9 cellular contexts compared by ENCODE assay signal in the genomic region with DNA sequence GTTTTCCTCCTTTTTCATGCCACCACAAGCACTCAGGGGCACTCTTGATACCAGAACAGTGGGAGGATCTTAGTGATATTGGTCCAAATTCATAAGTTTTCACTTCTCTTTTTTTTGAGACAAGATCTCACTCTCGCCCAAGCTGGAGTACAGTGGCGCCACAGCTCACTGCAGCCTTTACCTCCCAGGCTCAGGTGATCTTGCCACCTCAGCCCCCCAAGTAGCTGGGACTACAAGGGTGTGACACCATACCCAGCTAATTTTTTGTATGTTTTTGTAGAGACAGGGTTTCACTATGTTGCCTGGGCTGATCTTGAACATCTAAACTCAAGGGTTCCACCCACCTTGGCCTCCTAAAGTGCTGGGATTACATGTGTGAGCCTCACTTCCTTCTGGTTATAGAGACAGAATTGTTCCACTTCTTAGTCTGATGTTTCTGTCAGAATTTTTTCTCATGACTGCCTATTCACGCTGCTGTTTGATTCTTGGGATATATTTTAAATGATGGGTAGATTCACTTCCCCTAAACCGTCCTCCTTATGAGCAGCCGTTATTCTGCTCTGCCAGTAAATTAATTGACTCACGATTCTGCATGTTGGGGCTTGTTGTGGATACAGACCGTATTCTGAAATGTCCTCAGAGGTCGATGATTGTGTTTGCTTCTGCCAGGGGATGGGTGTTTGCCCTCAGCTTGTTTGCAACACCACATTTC. TPM values are rescaled to one million over a fixed set of nuclear protein-coding genes. Genes with fewer than 3 reads are reported as not detected.
A peak's percentile ranks its signal among the peaks of the same experiment; 100 is the strongest.
DNase-seq lines count a peak whose midpoint lies in the region; ATAC-seq, FAIRE-seq and TF ChIP-seq lines count a peak whose summit lies in the region.
"Had no signal": no experiment of that assay in that cellular context is flagged by ENCODE, and none has a peak within 500 bp of the region (broad histone marks: within the 10 kb centered on the region; RNA-seq: fewer than 3 reads in every experiment).

No MANE protein-coding gene starts in this region.

- peaks cover 9% of the 10 kb centered on the region for H3K36me3 ChIP-seq in bronchial epithelial cell (ENCODE audit: control insufficient read depth, insufficient read depth, low read length)
- H3K36me3 ChIP-seq in SK-N-SH (replicated peaks in 1 of 2; ENCODE audit: control insufficient read depth in 1 of 2, insufficient read depth in 2 of 2, low read length in 1 of 2), result peaks cover 39 to 56% of the 10 kb centered on the region in 2 experiments
- peaks cover 0 to 34% of the 10 kb centered on the region in 2 donors for H3K36me3 ChIP-seq in left lung

- no peak overlapping the region for H3K4me2 ChIP-seq in SK-N-SH

- peak; percentile 66 for FAIRE-seq in bronchial epithelial cell (lab: Jason Lieb, UNC)

- peak; percentile 98 for DNase-seq in bronchial epithelial cell (ENCODE audit: low read depth)
- DNase-seq in SK-N-SH, result no peak
- DNase-seq in NCI-H446 treated with DMSO at 0.1 percent for 48 hours (lab: John Stamatoyannopoulos, UW), result no peak
- DNase-seq in stimulated activated naive CD4-positive, alpha-beta T cell treated with Interleukin-2 at 50 U/mL for 16 hours (lab: John Stamatoyannopoulos, UW), result no peak
- no peak for DNase-seq in left lung
- DNase-seq: activated naive CD8-positive, alpha-beta T cell treated with anti-CD3 and anti-CD28 coated beads, Interleukin-2, amount 10 ng/mL, durations not matched to agents 7 days and 5 days had no signal

- H4K20me1 ChIP-seq in SK-N-SH (ENCODE audit: insufficient read depth), result no peaks in the 10 kb centered on the region

- H3K4me3 ChIP-seq in bronchial epithelial cell (ENCODE audit: low read depth, low read length), result no peak overlapping the region
- no peak overlapping the region for H3K4me3 ChIP-seq in SK-N-SH (ENCODE audit: low read depth in 2 of 2, low read length in 1 of 2)
- no peak overlapping the region for H3K4me3 ChIP-seq in left lung

- peaks cover 20% of the 10 kb centered on the region for H3F3A ChIP-seq in SK-N-SH (replicated peaks; ENCODE audit: insufficient read depth)

- no peaks in the 10 kb centered on the region for H3K9me2 ChIP-seq in SK-N-SH

- 90% methylated on average over 8 of the region's 8 CpGs for WGBS in SK-N-SH (ENCODE audit: low lambda C conversion rate)

- POLR2A ChIA-PET in SK-N-SH (lab: Yijun Ruan, JAX), result interaction anchor here (1.1 kb wide), 1 partner anchor 10 kb away, joined by 3 read pairs; no protein-coding TSS in a partner anchor

- H2AFZ ChIP-seq in SK-N-SH (ENCODE audit: low read depth), result no peak overlapping the region

- TF ChIP-seq CTCF in bronchial epithelial cell (IDR thresholded peaks at IDR 0.05; ENCODE audit: insufficient read depth, low read length, severe bottlenecking) (no peak), SK-N-SH (IDR thresholded peaks at IDR 0.05) (no peak), left lung (IDR thresholded peaks at IDR 0.05) (no peak)

- no peak overlapping the region for H3K9ac ChIP-seq in SK-N-SH

- intact Hi-C loops in left lung (cut with DNase I), result no loop called here

- 0 out of 2 replicates have a peak, but pooled peaks cover 7% of the 10 kb centered on the region for H3K79me2 ChIP-seq in SK-N-SH (ENCODE audit: insufficient read depth)

- H3K27ac ChIP-seq in SK-N-SH (ENCODE audit: low read depth in 2 of 2, low read length in 1 of 2), result no peak overlapping the region
- peak overlapping the region in 1 of 2 donors; percentile 65 for H3K27ac ChIP-seq in left lung

- H3K4me1 ChIP-seq in SK-N-SH (ENCODE audit: control insufficient read depth in 1 of 2, insufficient read depth in 2 of 2, low read depth in 1 of 2, low read length in 1 of 2) (peaks cover 0 to 18% of the 10 kb centered on the region in 2 experiments; a peak in 3 of 4 replicates), left lung (peaks cover 0 to 34% of the 10 kb centered on the region in 2 donors)

- no peak for TF ChIP-seq RAD21 in SK-N-SH (IDR thresholded peaks at IDR 0.05; ENCODE audit: low read length)

- H3K27me3 ChIP-seq in bronchial epithelial cell (ENCODE audit: control insufficient read depth, insufficient read depth, low read length), result no peaks in the 10 kb centered on the region
- H3K27me3 ChIP-seq in SK-N-SH (ENCODE audit: insufficient read depth), result no peaks in the 10 kb centered on the region
- no peaks in the 10 kb centered on the region for H3K27me3 ChIP-seq in left lung

- H3K9me3 ChIP-seq in SK-N-SH (no peaks in the 10 kb centered on the region), left lung (no peaks in the 10 kb centered on the region)

- CTCF ChIA-PET in SK-N-SH (lab: Yijun Ruan, JAX), result interaction anchor here (1.0 kb wide), 1 partner anchor 20 kb away, joined by 3 read pairs; no protein-coding TSS in a partner anchor

- ATAC-seq in GM18498 (IDR thresholded peaks at IDR 0.05; ENCODE audit: unreplicated experiment) (peak; percentile 81), GM21529 (IDR thresholded peaks at IDR 0.05; ENCODE audit: unreplicated experiment) (peak; percentile 79), HG03460 (IDR thresholded peaks at IDR 0.05; ENCODE audit: unreplicated experiment) (peak; percentile 77), left lung (no peak)

- TF ChIP-seq EP300 in SK-N-SH (IDR thresholded peaks at IDR 0.05; ENCODE audit: borderline replicate concordance in 1 of 2, low read depth in 1 of 2, low read length in 1 of 2), result no peak

TF ChIP-seq in SK-N-SH, 30 proteins besides CTCF, POLR2A, EP300 and RAD21:
- TF ChIP-seq, protein P1, sequence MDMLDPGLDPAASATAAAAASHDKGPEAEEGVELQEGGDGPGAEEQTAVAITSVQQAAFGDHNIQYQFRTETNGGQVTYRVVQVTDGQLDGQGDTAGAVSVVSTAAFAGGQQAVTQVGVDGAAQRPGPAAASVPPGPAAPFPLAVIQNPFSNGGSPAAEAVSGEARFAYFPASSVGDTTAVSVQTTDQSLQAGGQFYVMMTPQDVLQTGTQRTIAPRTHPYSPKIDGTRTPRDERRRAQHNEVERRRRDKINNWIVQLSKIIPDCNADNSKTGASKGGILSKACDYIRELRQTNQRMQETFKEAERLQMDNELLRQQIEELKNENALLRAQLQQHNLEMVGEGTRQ (IDR thresholded peaks at IDR 0.05; ENCODE audit: borderline replicate concordance, low read depth, low read length), result no peak
- no peak for TF ChIP-seq TCF12 (IDR thresholded peaks at IDR 0.05)
TF ChIP-seq in SK-N-SH: peak in this region for 0.

RNA-seq across cellular contexts. Expression of a gene that starts 30.8 kb away (rescaled TPM):
- total RNA-seq in bronchial epithelial cell (35.7 and 44.8 TPM in 2 replicates), left lung (10 to 100 TPM; 35.6 to 44.6 TPM)
- polyA plus RNA-seq in SK-N-SH (2012; rRNA removed), result 9.8 and 12.6 TPM in 2 replicates
- polyA plus RNA-seq in SK-N-SH (2012; cell fraction: cytosol; rRNA removed), result 10.3 and 13.1 TPM in 2 replicates
- 8.4 and 15.9 TPM in 2 replicates for polyA plus RNA-seq in SK-N-SH (2012; cell fraction: nucleus; rRNA removed)
